ENCODE assay signal across 1 cellular context in the genomic region with DNA sequence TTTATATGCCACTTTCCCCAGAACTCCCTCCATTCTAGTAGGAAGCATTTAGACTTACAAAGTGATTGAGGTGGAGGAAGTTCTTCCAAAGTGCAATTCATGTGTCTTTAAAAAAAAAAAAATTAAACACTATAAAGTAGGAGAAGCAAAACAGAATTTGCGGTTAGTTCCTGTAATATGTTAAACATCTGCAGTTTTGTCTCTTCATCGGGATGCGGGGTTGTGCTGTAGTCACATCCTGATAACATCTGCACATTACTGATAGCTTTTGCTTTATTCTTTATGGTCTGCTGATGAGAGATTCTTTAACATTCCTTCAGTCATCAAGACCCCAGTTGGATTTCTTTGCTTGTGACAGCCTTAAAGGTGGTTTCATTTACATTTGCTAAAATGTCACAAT.
TF ChIP-seq lines count a peak whose summit lies in the region.

No MANE protein-coding gene starts in this region.

TF ChIP-seq in IMR-90, 13 proteins besides CTCF, POLR2A, EP300 and RAD21 (continued from another document):
- TF ChIP-seq SMC3 (IDR thresholded peaks at IDR 0.05; ENCODE audit: low read depth, low read length) = no peak
- TF ChIP-seq MXI1 (IDR thresholded peaks at IDR 0.05; ENCODE audit: borderline replicate concordance, low read depth, low read length) = no peak
- no peak for TF ChIP-seq BHLHE40 (IDR thresholded peaks at IDR 0.05; ENCODE audit: low read depth, low read length)
- no peak for TF ChIP-seq NFE2L2 (IDR thresholded peaks at IDR 0.05; ENCODE audit: low read depth, low read length)
- TF ChIP-seq USF2 (IDR thresholded peaks at IDR 0.05; ENCODE audit: low read depth, low read length) = no peak
- TF ChIP-seq FOS (IDR thresholded peaks at IDR 0.05; ENCODE audit: low read depth, low read length) = no peak
- no peak for TF ChIP-seq RCOR1 (IDR thresholded peaks at IDR 0.05; ENCODE audit: insufficient replicate concordance, low read length)
- no peak for TF ChIP-seq MAFK (IDR thresholded peaks at IDR 0.05; ENCODE audit: low read depth, low read length)
- TF ChIP-seq CHD1 (IDR thresholded peaks at IDR 0.05; ENCODE audit: low read depth, low read length) = no peak
